In the genomic region with DNA sequence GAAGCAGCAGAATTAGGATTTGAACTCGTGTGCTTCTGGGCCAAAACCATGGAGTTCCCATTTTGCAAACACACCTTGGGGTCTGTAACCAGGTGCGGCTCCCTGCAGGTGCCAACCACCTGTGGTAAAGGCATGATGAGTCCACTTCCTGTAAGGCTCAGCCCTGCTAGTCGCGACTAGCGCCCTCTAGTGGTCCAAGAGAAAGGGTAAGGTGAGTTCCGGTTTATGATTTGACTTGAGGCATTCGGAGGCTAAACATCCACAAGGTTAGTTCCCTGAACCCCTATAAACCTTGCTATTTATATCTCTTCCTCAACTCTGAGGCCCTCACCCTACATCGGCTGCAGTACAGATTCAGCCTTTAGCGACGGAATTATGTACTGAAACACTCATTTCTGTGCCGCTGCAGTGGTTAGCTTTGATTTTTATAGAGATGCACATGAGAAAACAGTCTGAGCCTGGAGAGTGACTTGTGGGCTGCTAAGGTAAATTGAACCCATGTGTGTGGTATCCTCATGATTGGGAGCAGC, we compare ENCODE assay signal across 9 cellular contexts.
DNase-seq lines count a peak whose midpoint lies in the region; ATAC-seq and TF ChIP-seq lines count a peak whose summit lies in the region.
"Had no signal": no experiment of that assay in that cellular context is flagged by ENCODE, and none has a peak within 500 bp of the region (broad histone marks: within the 10 kb centered on the region; RNA-seq: fewer than 3 reads in every experiment).

No MANE protein-coding gene starts in this region.

- peak; percentile 67 for TF ChIP-seq CTCF in CD8-positive, alpha-beta T cell (IDR thresholded peaks at IDR 0.05)
- TF ChIP-seq CTCF in glutamatergic neuron (IDR thresholded peaks at IDR 0.05; ENCODE audit: partially characterized antibody, unreplicated experiment) = peak; percentile 86
- peak; percentile 65 for TF ChIP-seq CTCF in smooth muscle cell (IDR thresholded peaks at IDR 0.05; ENCODE audit: borderline replicate concordance, insufficient read depth, poor library complexity, severe bottlenecking)

- no peak overlapping the region for H3K4me3 ChIP-seq in CD8-positive, alpha-beta T cell (ENCODE audit: low read depth, low read length)
- H3K4me3 ChIP-seq in NT2/D1 (ENCODE audit: insufficient read length, low read depth) = no peak overlapping the region
- no peak overlapping the region for H3K4me3 ChIP-seq in smooth muscle cell

- intact Hi-C loops in CD8-positive, alpha-beta T cell (cut with DNase I, micrococcal nuclease) = loop anchor here (1.0 to 10.0 kb wide), 5 partner anchors 79 to 419 kb away; a partner anchor contains a TSS

- POLR2A ChIA-PET in CD8-positive, alpha-beta T cell (lab: Charles Lee) = no interaction called here

- peaks cover 7% of the 10 kb centered on the region for H3K4me1 Mint-ChIP-seq in CD8-positive, alpha-beta T cell (ENCODE audit: low read depth)
- peaks cover 8% of the 10 kb centered on the region for H3K4me1 Mint-ChIP-seq in glutamatergic neuron (ENCODE audit: low read depth, unreplicated experiment)

- no peak overlapping the region for H3K27ac ChIP-seq in CD8-positive, alpha-beta T cell (ENCODE audit: low read depth, low read length)
- H3K27ac ChIP-seq in smooth muscle cell (ENCODE audit: low read depth) = no peak overlapping the region

- no peaks in the 10 kb centered on the region for H3K9me3 Mint-ChIP-seq in CD8-positive, alpha-beta T cell
- H3K9me3 Mint-ChIP-seq in glutamatergic neuron (ENCODE audit: unreplicated experiment) = peaks cover 2% of the 10 kb centered on the region
- H3K9me3 Mint-ChIP-seq: T-helper 1 cell treated with Interleukin-12 subunit alpha and Interleukin-12 subunit beta and Interleukin-4 antibody, amounts not matched to agents 30 μg/mL and 1 μg/mL, for 36 hours had no signal

- H3K4me1 ChIP-seq in CD8-positive, alpha-beta T cell (ENCODE audit: insufficient read depth, low read length) = peaks cover 6% of the 10 kb centered on the region
- H3K4me1 ChIP-seq in NT2/D1 (ENCODE audit: insufficient read depth, insufficient read length) (peaks cover 2% of the 10 kb centered on the region), smooth muscle cell (ENCODE audit: low read depth) (peaks cover 24% of the 10 kb centered on the region)

- no peak overlapping the region for H3K4me3 Mint-ChIP-seq in CD8-positive, alpha-beta T cell
- no peak overlapping the region for H3K4me3 Mint-ChIP-seq in glutamatergic neuron (ENCODE audit: unreplicated experiment)
- H3K4me3 Mint-ChIP-seq: T-helper 1 cell treated with Interleukin-12 subunit alpha and Interleukin-12 subunit beta and Interleukin-4 antibody, amounts not matched to agents 30 μg/mL and 1 μg/mL, for 36 hours had no signal

- no peaks in the 10 kb centered on the region for H3K27me3 Mint-ChIP-seq in CD8-positive, alpha-beta T cell (ENCODE audit: low read depth)
- H3K27me3 Mint-ChIP-seq in glutamatergic neuron (ENCODE audit: unreplicated experiment) = peaks cover 3% of the 10 kb centered on the region

- H3K27me3 ChIP-seq in CD8-positive, alpha-beta T cell (ENCODE audit: insufficient read depth, low read length) = no peaks in the 10 kb centered on the region
- no peaks in the 10 kb centered on the region for H3K27me3 ChIP-seq in NT2/D1 (ENCODE audit: insufficient read depth, insufficient read length)
- no peaks in the 10 kb centered on the region for H3K27me3 ChIP-seq in smooth muscle cell (ENCODE audit: low read depth)

- H2AFZ ChIP-seq in smooth muscle cell (ENCODE audit: low read depth) = no peak overlapping the region

- H3K79me2 ChIP-seq in smooth muscle cell (ENCODE audit: low read depth) = no peaks in the 10 kb centered on the region

- H3K27ac Mint-ChIP-seq in CD8-positive, alpha-beta T cell = no peak overlapping the region
- H3K27ac Mint-ChIP-seq in glutamatergic neuron (ENCODE audit: unreplicated experiment) = no peak overlapping the region
- H3K27ac Mint-ChIP-seq: T-helper 1 cell treated with Interleukin-12 subunit alpha and Interleukin-12 subunit beta and Interleukin-4 antibody, amounts not matched to agents 30 μg/mL and 1 μg/mL, for 36 hours had no signal

- ATAC-seq in CD8-positive, alpha-beta T cell = peak; percentile 97
- ATAC-seq in GM19324 (IDR thresholded peaks at IDR 0.05; ENCODE audit: low FRiP score, unreplicated experiment) (peak; percentile 77), HG03342 (IDR thresholded peaks at IDR 0.05; ENCODE audit: unreplicated experiment) (peak; percentile 95)

- H3K4me2 ChIP-seq in smooth muscle cell = no peak overlapping the region

- H3K36me3 Mint-ChIP-seq in CD8-positive, alpha-beta T cell = no peaks in the 10 kb centered on the region
- H3K36me3 Mint-ChIP-seq in glutamatergic neuron (ENCODE audit: unreplicated experiment) = no peaks in the 10 kb centered on the region

- peak; percentile 16 to 79 (median 62) for DNase-seq in CD8-positive, alpha-beta T cell
- DNase-seq in NT2/D1 (ENCODE audit: low read depth, low spot score) (peak; percentile 57), glutamatergic neuron (peak; percentile 47), smooth muscle cell (lab: John Stamatoyannopoulos, UW; ENCODE audit: unreplicated experiment) (no peak), hepatic stellate cell (ENCODE audit: low spot score) (no peak)
- peak; percentile 70 to 77 for DNase-seq in activated T-cell treated with anti-CD3 and anti-CD28 coated beads, Interleukin-2, amount 50 U/mL, for 48 hours

- WGBS in smooth muscle cell (ENCODE audit: low lambda C conversion rate) = 30% methylated on average over 11 of the region's 11 CpGs

- H3K9ac ChIP-seq in NT2/D1 (ENCODE audit: insufficient read length, low read depth) (no peak overlapping the region), smooth muscle cell (ENCODE audit: low read depth) (no peak overlapping the region)

- H4K20me1 ChIP-seq in smooth muscle cell (ENCODE audit: low read depth) = no peaks in the 10 kb centered on the region

- H3F3A ChIP-seq in smooth muscle cell (ENCODE audit: low read depth) = no peaks in the 10 kb centered on the region

- no peaks in the 10 kb centered on the region for H3K36me3 ChIP-seq in CD8-positive, alpha-beta T cell (ENCODE audit: insufficient read depth, low read length)
- H3K36me3 ChIP-seq in NT2/D1 (ENCODE audit: insufficient read depth, insufficient read length, low read length) (no peaks in the 10 kb centered on the region), smooth muscle cell (ENCODE audit: low read depth) (no peaks in the 10 kb centered on the region)

- no peaks in the 10 kb centered on the region for H3K9me3 ChIP-seq in CD8-positive, alpha-beta T cell (ENCODE audit: low read length)
- peaks cover 5% of the 10 kb centered on the region; the same call in 1 of the 2 replicates for H3K9me3 ChIP-seq in NT2/D1 (ENCODE audit: insufficient read depth, low read length)
- H3K9me3 ChIP-seq in smooth muscle cell (replicated peaks; ENCODE audit: low read depth) = no peaks in the 10 kb centered on the region

- CTCF ChIA-PET in CD8-positive, alpha-beta T cell (lab: Charles Lee) = interaction anchor here (0.5 to 1.7 kb wide), 4 partner anchors 26 to 85 kb away, joined by 3 to 4 read pairs (median 4); no protein-coding TSS in a partner anchor

Comparison
In these comparisons a context has a peak if more than half of its experiments do, and no peak if none do; other contexts are left out.
1. DNase-seq: peak in CD8-positive, alpha-beta T cell (7 of 7), NT2/D1 (single experiment), activated T-cell treated with anti-CD3 and anti-CD28 coated beads, Interleukin-2, amount 50 U/mL, for 48 hours (2 of 2) and glutamatergic neuron (single experiment); none in smooth muscle cell (single experiment) and hepatic stellate cell (single experiment).
2. Peak in every context shown above with its lines, with median percentiles within 50 percentile points of each other: ATAC-seq and CTCF ChIP-seq.